ENCODE assay signal across 13 cellular contexts in genomic region chr6:131683479-131683878, GRCh38. TPM values are rescaled to one million over a fixed set of nuclear protein-coding genes. Genes with fewer than 3 reads are reported as not detected.
DNase-seq lines count a peak whose midpoint lies in the region; ATAC-seq and TF ChIP-seq lines count a peak whose summit lies in the region.
"Had no signal": no experiment of that assay in that cellular context is flagged by ENCODE, and none has a peak within 500 bp of the region (broad histone marks: within the 10 kb centered on the region; RNA-seq: fewer than 3 reads in every experiment).

No MANE protein-coding gene starts in this region.

- H3K27me3 ChIP-seq in SJCRH30 (no peaks in the 10 kb centered on the region), right lobe of liver (no peaks in the 10 kb centered on the region)

- no peak overlapping the region for H3K27ac Mint-ChIP-seq in T-helper 17 cell

- no peaks in the 10 kb centered on the region for H3K4me1 Mint-ChIP-seq in T-helper 17 cell

- peaks cover 3% of the 10 kb centered on the region for H3K36me3 Mint-ChIP-seq in T-helper 17 cell (ENCODE audit: low read depth)

- no peak overlapping the region for H3K4me3 Mint-ChIP-seq in T-helper 17 cell

- H3K36me3 ChIP-seq in SJCRH30 (no peaks in the 10 kb centered on the region; the same call in 1 of the 2 replicates), right lobe of liver (no peaks in the 10 kb centered on the region)

- ATAC-seq in GM18502 (IDR thresholded peaks at IDR 0.05; ENCODE audit: poor library complexity, unreplicated experiment) = peak; percentile 77
- ATAC-seq in GM21360 (IDR thresholded peaks at IDR 0.05; ENCODE audit: unreplicated experiment) = peak; percentile 70
- peak; percentile 66 for ATAC-seq in HG03060 (IDR thresholded peaks at IDR 0.05; ENCODE audit: low read depth, unreplicated experiment)
- ATAC-seq in T-helper 17 cell = peak; percentile 42
- ATAC-seq in right lobe of liver = no peak

- no peak overlapping the region for H3K4me3 ChIP-seq in SJCRH30
- no peak overlapping the region for H3K4me3 ChIP-seq in right lobe of liver

- TF ChIP-seq POLR2A in right lobe of liver (IDR thresholded peaks at IDR 0.05) = no peak

- no peaks in the 10 kb centered on the region for H3K27me3 Mint-ChIP-seq in T-helper 17 cell

- intact Hi-C loops in posterior cingulate gyrus (cut with DNase I) (no loop called here), right lobe of liver (cut with DNase I) (no loop called here)

- DNase-seq in T-helper 17 cell (no peak), SJCRH30 (no peak), NCI-H1048 (lab: John Stamatoyannopoulos, UW) (no peak), posterior cingulate gyrus (no peak), right lobe of liver (no peak)
- DNase-seq: activated naive CD4-positive, alpha-beta T cell treated with anti-CD3 and anti-CD28 coated beads, Interleukin-2, amount 50 U/mL, for 16 hours; C1 segment of cervical spinal cord; T1000 had no signal

- TF ChIP-seq CTCF in right lobe of liver (IDR thresholded peaks at IDR 0.05) = no peak

- H3K4me1 ChIP-seq in SJCRH30 (no peaks in the 10 kb centered on the region), right lobe of liver (no peaks in the 10 kb centered on the region)

- 72% methylated on average over 6 of the region's 6 CpGs for WGBS in right lobe of liver (ENCODE audit: insufficient coverage, low coverage, low lambda C conversion rate, missing lambda C conversion rate)

- H3K27ac ChIP-seq in SJCRH30 = no peak overlapping the region
- no peak overlapping the region for H3K27ac ChIP-seq in right lobe of liver

- H3K9me3 ChIP-seq in T-helper 17 cell (ENCODE audit: control insufficient read depth, low read length, poor library complexity, severe bottlenecking) (no peaks in the 10 kb centered on the region), SJCRH30 (replicated peaks) (no peaks in the 10 kb centered on the region), right lobe of liver (no peaks in the 10 kb centered on the region)

RNA-seq across cellular contexts. Expression of gene OR2A4, which starts 17.7 kb away (rescaled TPM):
- not detected for total RNA-seq in T-helper 17 cell
- total RNA-seq in SJCRH30 (2014; rRNA removed; shearing (Covaris generic)) = not detected in 2 replicates
- total RNA-seq in right lobe of liver = 1 to 10 TPM in 1 of 6 experiments, not detected in 5; 1.6 TPM
- total RNA-seq: endothelial cell of umbilical vein, pulmonary artery endothelial cell had no signal

RNA-seq across cellular contexts. Expression of gene CTAGE9, which starts 27.3 kb away (rescaled TPM):
- total RNA-seq in T-helper 17 cell (not detected), right lobe of liver (not detected)
- total RNA-seq in SJCRH30 (2014; rRNA removed; shearing (Covaris generic)) = not detected in 2 replicates
- total RNA-seq: endothelial cell of umbilical vein, pulmonary artery endothelial cell had no signal

RNA-seq across cellular contexts. Expression of gene ENPP3, which starts 46.4 kb away (rescaled TPM):
- total RNA-seq in T-helper 17 cell = under 1 TPM; 0.16 to 0.70 TPM
- total RNA-seq in SJCRH30 (2014; rRNA removed; shearing (Covaris generic)) = 0.05 and 1.1 TPM in 2 replicates
- 1 to 10 TPM in 4 of 6 experiments, under 1 TPM in 2; 0.63 to 2.7 (median 1.5) TPM for total RNA-seq in right lobe of liver
- total RNA-seq: endothelial cell of umbilical vein had no signal

RNA-seq across cellular contexts. Expression of gene MED23, which starts 55.4 kb away (rescaled TPM):
- total RNA-seq in T-helper 17 cell = 10 to 100 TPM; 48.5 to 60.4 TPM
- total RNA-seq in SJCRH30 (2014; rRNA removed; shearing (Covaris generic)) = 30.2 and 35.2 TPM in 2 replicates
- total RNA-seq in right lobe of liver = 10 to 100 TPM in 4 of 6 experiments, 1 to 10 TPM in 2; 8.8 to 13.8 (median 11.0) TPM

Comparison
In these comparisons a context has a peak if more than half of its experiments do, and no peak if none do; other contexts are left out.
1. ATAC-seq: peak in GM18502 (single experiment), GM21360 (single experiment), HG03060 (single experiment) and T-helper 17 cell (single experiment); none in right lobe of liver (0 of 4).